22 cellular contexts compared by ENCODE assay signal in the genomic region with DNA sequence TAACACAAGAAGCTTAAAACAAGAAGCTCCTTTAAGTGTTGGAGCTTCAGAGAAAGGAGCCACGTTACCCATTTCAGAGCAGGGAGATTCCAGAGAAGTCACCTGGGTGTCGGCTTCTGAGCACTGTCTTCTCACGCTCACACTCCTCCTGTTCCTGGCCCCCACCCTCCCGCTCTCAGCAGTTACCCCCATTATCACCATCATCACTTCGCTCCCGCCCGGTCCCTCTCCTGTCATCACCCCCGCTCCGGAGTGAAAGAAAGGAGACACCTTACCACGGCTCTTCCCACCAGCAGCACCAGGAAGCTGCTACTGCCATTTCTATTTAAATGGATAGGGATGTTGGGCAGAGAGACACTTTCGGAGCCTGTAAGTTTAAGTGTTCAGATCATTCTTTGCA.
"Had no signal": no experiment of that assay in that cellular context is flagged by ENCODE, and none has a peak within 500 bp of the region (broad histone marks: within the 10 kb centered on the region; RNA-seq: fewer than 3 reads in every experiment).

No MANE protein-coding gene starts in this region.

- H3K4me1 Mint-ChIP-seq: activated naive CD4-positive, alpha-beta T cell treated with anti-CD3 and anti-CD28 coated beads, Interleukin-2, amount 50 U/mL, for 24 hours had no signal

- H3K4me3 ChIP-seq: Peyer's patch, SJSA1 had no signal

- H3K4me1 ChIP-seq: SJSA1 had no signal

- DNase-seq: activated CD4-positive, alpha-beta T cell treated with anti-CD3 and anti-CD28 coated beads for 4 hours; activated CD8-positive, alpha-beta memory T cell treated with anti-CD3 and anti-CD28 coated beads, Interleukin-2, amount 50 U/mL, for 4 hours; activated CD8-positive, alpha-beta T cell treated with anti-CD3 and anti-CD28 coated beads for 36 hours; activated effector memory CD4-positive, alpha-beta T cell treated with Interleukin-2 at 50 U/mL for 16 hours; activated naive CD4-positive, alpha-beta T cell; aorta; IMR-90; KG1; NCI-H1048; NCI-H1694; NCI-H2029; NCI-H2107; NCI-H510A treated with DMSO at 0.1 percent for 48 hours; NCI-H69; NK-92 treated with Interleukin-12 subunit alpha and Interleukin-12 subunit beta, amount 100 ng/mL, for 24 hours; SHP77 had no signal

- ATAC-seq: activated CD4-positive, CD25-positive, alpha-beta regulatory T cell treated with anti-CD3 and anti-CD28 coated beads, Interleukin-2, amount 50 U/mL, for 24 hours; activated CD8-positive, alpha-beta T cell treated with anti-CD3 and anti-CD28 coated beads for 36 hours had no signal

- H3K9me3 ChIP-seq: Peyer's patch, SJSA1 had no signal

- H3K9me3 Mint-ChIP-seq: activated CD8-positive, alpha-beta T cell treated with anti-CD3 and anti-CD28 coated beads for 36 hours; activated naive CD4-positive, alpha-beta T cell treated with anti-CD3 and anti-CD28 coated beads, Interleukin-2, amount 50 U/mL, for 24 hours; T-helper 1 cell treated with Interleukin-12 subunit alpha and Interleukin-12 subunit beta and Interleukin-4 antibody, amounts not matched to agents 30 μg/mL and 1 μg/mL, for 36 hours had no signal

- H3K27me3 ChIP-seq: Peyer's patch, SJSA1 had no signal

- H3K4me3 Mint-ChIP-seq: activated CD8-positive, alpha-beta T cell treated with anti-CD3 and anti-CD28 coated beads for 36 hours; activated naive CD4-positive, alpha-beta T cell treated with anti-CD3 and anti-CD28 coated beads, Interleukin-2, amount 50 U/mL, for 24 hours; T-helper 1 cell treated with Interleukin-12 subunit alpha and Interleukin-12 subunit beta and Interleukin-4 antibody, amounts not matched to agents 30 μg/mL and 1 μg/mL, for 36 hours had no signal

- H3K27me3 Mint-ChIP-seq: activated CD8-positive, alpha-beta T cell treated with anti-CD3 and anti-CD28 coated beads for 36 hours; activated naive CD4-positive, alpha-beta T cell treated with anti-CD3 and anti-CD28 coated beads, Interleukin-2, amount 50 U/mL, for 24 hours had no signal

- H3K36me3 ChIP-seq: Peyer's patch, SJSA1 had no signal

- H3K27ac Mint-ChIP-seq: activated CD8-positive, alpha-beta T cell treated with anti-CD3 and anti-CD28 coated beads for 36 hours; activated naive CD4-positive, alpha-beta T cell treated with anti-CD3 and anti-CD28 coated beads, Interleukin-2, amount 50 U/mL, for 24 hours; T-helper 1 cell treated with Interleukin-12 subunit alpha and Interleukin-12 subunit beta and Interleukin-4 antibody, amounts not matched to agents 30 μg/mL and 1 μg/mL, for 36 hours had no signal

- H3K27ac ChIP-seq: Peyer's patch, RWPE1, SJSA1 had no signal
